Comparison of ENCODE assay signal across 8 cellular contexts in the genomic region with DNA sequence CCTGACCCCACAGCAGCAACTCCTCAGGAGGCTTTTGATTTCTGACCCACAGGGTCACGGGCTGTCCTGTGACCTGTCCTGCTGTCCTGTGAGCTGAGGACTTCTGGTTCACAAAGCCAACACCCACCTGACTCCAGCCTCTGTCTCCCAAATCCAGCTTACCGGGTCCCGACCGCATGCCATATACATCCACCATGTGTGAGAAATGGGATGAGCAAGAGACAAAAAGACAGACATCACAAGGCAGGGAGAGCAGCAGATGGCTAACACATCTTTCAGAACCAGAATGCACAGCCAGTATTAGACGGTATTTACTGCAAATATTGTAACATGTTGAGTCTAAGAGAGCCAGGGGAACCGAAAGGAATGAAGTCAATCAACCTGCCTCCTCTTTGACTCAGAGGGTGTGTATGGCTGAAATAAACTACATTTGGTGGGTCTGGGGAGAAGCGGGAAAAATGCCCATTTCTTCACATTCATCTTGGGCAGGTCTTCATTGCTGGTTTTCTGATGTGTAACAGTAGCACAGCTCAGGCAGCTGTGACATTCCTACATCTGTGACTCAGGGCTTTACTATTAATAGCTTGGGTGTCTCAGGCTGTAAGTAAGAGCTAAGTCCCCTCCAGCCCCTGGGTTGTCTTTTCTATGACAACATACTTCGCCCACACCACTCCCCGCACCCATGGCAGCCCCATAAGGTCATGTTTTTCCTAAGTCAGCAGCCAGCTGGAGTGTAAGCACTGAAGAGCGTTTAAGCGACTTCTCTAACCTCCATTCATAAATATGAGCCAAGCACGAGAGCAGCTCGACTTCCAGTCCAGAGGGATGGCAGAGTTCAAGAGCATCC. TPM values are rescaled to one million over a fixed set of nuclear protein-coding genes. Genes with fewer than 3 reads are reported as not detected.
A peak's percentile ranks its signal among the peaks of the same experiment; 100 is the strongest.
DNase-seq lines count a peak whose midpoint lies in the region; ATAC-seq and TF ChIP-seq lines count a peak whose summit lies in the region.

No MANE protein-coding gene starts in this region.

- TF ChIP-seq CTCF in MCF 10A (IDR thresholded peaks at IDR 0.05; ENCODE audit: unreplicated experiment): no peak
- TF ChIP-seq CTCF in thoracic aorta (IDR thresholded peaks at IDR 0.05): no peak

- no peaks in the 10 kb centered on the region for H3K9me3 ChIP-seq in thoracic aorta

- DNase-seq in ELR (ENCODE audit: low read depth): peak; percentile 87
- DNase-seq in HS-5 (ENCODE audit: low read depth): peak; percentile 80
- peak; percentile 59 for DNase-seq in MCF 10A (ENCODE audit: unreplicated experiment)
- peak; percentile 99 for DNase-seq in kidney tubule cell (ENCODE audit: low spot score)
- DNase-seq in thoracic aorta (ENCODE audit: low spot score): peak; percentile 46
- DNase-seq in NCI-H526 treated with DMSO at 0.1 percent for 48 hours (lab: John Stamatoyannopoulos, UW): no peak
- DNase-seq in stimulated activated CD4-positive, alpha-beta T cell treated with anti-CD3 and anti-CD28 coated beads, Interleukin-4, amount 100 ng/mL, for 1 hour: no peak
- no peak for DNase-seq in HUDEP-2 (lab: John Stamatoyannopoulos, UW; ENCODE audit: unreplicated experiment in 76 of 76)

- no peaks in the 10 kb centered on the region for H3K36me3 ChIP-seq in thoracic aorta

- no TSS peak for BruUV-seq in MCF 10A (replicated peaks; lab: Mats Ljungman, UMichigan)

- ATAC-seq in thoracic aorta (ENCODE audit: insufficient number of reproducible peaks, low FRiP score, low read depth): peak; percentile 80

- H3K36me3 Mint-ChIP-seq in MCF 10A (ENCODE audit: insufficient read depth, unreplicated experiment): no peaks in the 10 kb centered on the region

- no peak overlapping the region for H3K4me3 Mint-ChIP-seq in MCF 10A (ENCODE audit: unreplicated experiment)

- intact Hi-C loops in MCF 10A (cut with micrococcal nuclease): loop anchor here (5.0 kb wide), 3 partner anchors 49 to 134 kb away; no protein-coding TSS in a partner anchor

- peaks cover 58% of the 10 kb centered on the region for H3K4me1 Mint-ChIP-seq in MCF 10A (ENCODE audit: insufficient read depth, unreplicated experiment)

- H3K27me3 Mint-ChIP-seq in MCF 10A (ENCODE audit: insufficient read depth, unreplicated experiment): no peaks in the 10 kb centered on the region

- peak overlapping the region; percentile 79 for H3K4me3 ChIP-seq in thoracic aorta

- H3K27me3 ChIP-seq in thoracic aorta (replicated peaks; ENCODE audit: insufficient read depth): no peaks in the 10 kb centered on the region

- CTCF ChIA-PET in MCF 10A (lab: Yijun Ruan, JAX): interaction anchor here (0.5 to 1.5 kb wide), 8 partner anchors 29 to 331 kb away, joined by 3 to 7 read pairs (median 4); no protein-coding TSS in a partner anchor

- peak overlapping the region; percentile 29 for H3K27ac Mint-ChIP-seq in MCF 10A (ENCODE audit: low read depth, unreplicated experiment)

- peaks cover 21 to 37% of the 10 kb centered on the region in 2 donors for H3K4me1 ChIP-seq in thoracic aorta (ENCODE audit: control insufficient read depth in 1 of 2, low read depth in 2 of 2)

- H3K27ac ChIP-seq in thoracic aorta: peak overlapping the region; percentile 24 to 40

- no peaks in the 10 kb centered on the region for H3K9me3 Mint-ChIP-seq in MCF 10A (ENCODE audit: unreplicated experiment)

- POLR2A ChIA-PET in MCF 10A (lab: Yijun Ruan, JAX): interaction anchor here (0.7 to 5.3 kb wide), 19 partner anchors 8 to 179 kb away, joined by 3 to 39 read pairs (median 4); no protein-coding TSS in a partner anchor

RNA-seq across cellular contexts. Expression of gene ABLIM1, which starts 25.0 kb away (rescaled TPM):
- total RNA-seq in MCF 10A (2022) (94.5 and 105 TPM in 2 replicates), thoracic aorta (100 to 1,000 TPM in 1 of 2 donors, 10 to 100 TPM in 1; 47.5 to 111 TPM)

Comparison
In these comparisons a context has a peak if more than half of its experiments do, and no peak if none do; other contexts are left out.
1. DNase-seq: peak in ELR (single experiment), HS-5 (single experiment), MCF 10A (single experiment), kidney tubule cell (single experiment) and thoracic aorta (single experiment); none in NCI-H526 treated with DMSO at 0.1 percent for 48 hours (single experiment), stimulated activated CD4-positive, alpha-beta T cell treated with anti-CD3 and anti-CD28 coated beads, Interleukin-4, amount 100 ng/mL, for 1 hour (single experiment) and HUDEP-2 (0 of 76).